12 cellular contexts compared by ENCODE assay signal in the genomic region with DNA sequence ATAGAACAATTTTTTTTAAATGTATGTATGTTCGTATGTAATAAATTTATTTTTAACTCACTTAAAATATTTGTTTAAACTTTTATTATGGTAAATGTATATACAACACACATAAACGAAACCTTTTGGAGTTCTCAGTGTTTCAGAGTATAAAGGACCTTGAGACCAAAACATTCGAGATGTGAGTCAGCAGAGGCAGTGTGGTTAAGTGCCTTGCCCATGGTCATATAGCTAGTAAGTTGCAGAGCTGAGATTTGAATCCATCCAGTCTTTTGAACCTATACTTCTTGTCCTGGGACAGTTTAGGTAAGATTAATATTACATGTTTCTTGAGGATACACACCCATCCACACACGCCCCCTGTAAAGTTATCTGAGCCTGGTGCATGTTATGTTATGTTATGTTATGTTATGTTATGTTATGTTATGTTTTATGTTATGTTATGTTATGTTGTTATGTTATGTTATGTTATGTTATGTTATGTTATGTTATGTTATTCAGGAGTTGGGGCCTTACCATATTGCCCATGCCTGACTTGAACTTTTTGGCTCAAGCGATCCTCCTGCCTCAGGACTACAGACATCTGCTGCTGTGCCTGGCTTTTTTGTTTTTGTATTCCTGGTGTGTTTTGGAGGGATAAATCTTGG. TPM values are rescaled to one million over a fixed set of nuclear protein-coding genes. Genes with fewer than 3 reads are reported as not detected.
DNase-seq lines count a peak whose midpoint lies in the region; ATAC-seq, FAIRE-seq and TF ChIP-seq lines count a peak whose summit lies in the region.
"Had no signal": no experiment of that assay in that cellular context is flagged by ENCODE, and none has a peak within 500 bp of the region (broad histone marks: within the 10 kb centered on the region; RNA-seq: fewer than 3 reads in every experiment).

No MANE protein-coding gene starts in this region.

- H3K27ac Mint-ChIP-seq in chondrocyte (ENCODE audit: unreplicated experiment) = peak overlapping the region; percentile 49

- H3K27me3 Mint-ChIP-seq in chondrocyte (ENCODE audit: low read depth) = no peaks in the 10 kb centered on the region
- H3K27me3 Mint-ChIP-seq: T-helper 17 cell had no signal

- peaks cover 34% of the 10 kb centered on the region for H3K4me1 Mint-ChIP-seq in chondrocyte (ENCODE audit: low read depth)

- DNase-seq in activated CD4-positive, CD25-positive, alpha-beta regulatory T cell (lab: John Stamatoyannopoulos, UW) = no peak
- DNase-seq in HT1080 (ENCODE audit: low read depth) (peak; percentile 37), chondrocyte (ENCODE audit: low spot score) (no peak), pancreas (no peak), SIG-M5 treated with dmso at 0.1 percent for 504 hours (lab: John Stamatoyannopoulos, UW; ENCODE audit: unreplicated experiment) (no peak), CD1c-positive myeloid dendritic cell (ENCODE audit: extremely low spot score) (no peak)
- DNase-seq: DMS79 treated with DMSO at 0.1 percent for 48 hours, T-helper 17 cell had no signal

- intact Hi-C loops in pancreas (cut with DNase I) = no loop called here

- peaks cover 9% of the 10 kb centered on the region for H3K36me3 Mint-ChIP-seq in chondrocyte (ENCODE audit: low read depth)

- H3K27ac ChIP-seq in pancreas = no peak overlapping the region
- H3K27ac ChIP-seq: 22Rv1 had no signal

- no peak overlapping the region for H3K4me3 ChIP-seq in pancreas
- H3K4me3 ChIP-seq: thoracic aorta had no signal

- H3K9me3 Mint-ChIP-seq in chondrocyte (ENCODE audit: low read depth) = no peaks in the 10 kb centered on the region

- FAIRE-seq in pancreas (lab: Jason Lieb, UNC) = peak; percentile 43

- no peak for TF ChIP-seq CTCF in chondrocyte (IDR thresholded peaks at IDR 0.05)
- TF ChIP-seq CTCF in pancreas (IDR thresholded peaks at IDR 0.05) = no peak

- ATAC-seq in activated CD4-positive, CD25-positive, alpha-beta regulatory T cell treated with anti-CD3 and anti-CD28 coated beads, Interleukin-2, amount 50 U/mL, for 24 hours = peak; percentile 46 to 78
- ATAC-seq in pancreas = peak in 3 of 4 donors; percentile 33 to 52 (median 42)
- no peak for ATAC-seq in HG03025 (IDR thresholded peaks at IDR 0.05; ENCODE audit: low FRiP score, unreplicated experiment)
- ATAC-seq: T-helper 17 cell had no signal

- peaks cover 0 to 6% (median 0%) of the 10 kb centered on the region in 3 donors for H3K36me3 ChIP-seq in pancreas

- H3K9me3 ChIP-seq in pancreas = no peaks in the 10 kb centered on the region
- H3K9me3 ChIP-seq: thoracic aorta had no signal

- H3K4me1 ChIP-seq in pancreas = peaks cover 17 to 22% (median 20%) of the 10 kb centered on the region in 3 donors

- no peaks in the 10 kb centered on the region for H3K27me3 ChIP-seq in pancreas

- WGBS in pancreas, 2 donors = 75 to 77% methylated on average over 5 of the region's 5 CpGs

- no peak overlapping the region for H3K4me3 Mint-ChIP-seq in chondrocyte (ENCODE audit: unreplicated experiment)
- H3K4me3 Mint-ChIP-seq: T-helper 17 cell had no signal

RNA-seq across cellular contexts. Expression of a gene that starts 41.8 kb away (rescaled TPM):
- total RNA-seq in HT1080 (2014; rRNA removed; shearing (Covaris generic)) = 21.9 and 29.9 TPM in 2 replicates
- 23.6 and 30.6 TPM in 2 replicates for polyA plus RNA-seq in HT1080 (2015; cell fraction: cytosol; rRNA removed)
- polyA plus RNA-seq in HT1080 (2015; cell fraction: nucleus; rRNA removed) = 77.4 and 83.4 TPM in 2 replicates
- 42.8 to 57.6 TPM (median 52.1 TPM) in 3 replicates for total RNA-seq in chondrocyte
- 10 to 100 TPM; 15.6 to 33.9 (median 21.9) TPM for total RNA-seq in pancreas
- polyA plus RNA-seq in pancreas = 10 to 100 TPM; 22.5 to 27.7 TPM
